9 cellular contexts compared by ENCODE assay signal in genomic region chr10:62732841-62733653, GRCh38.
DNase-seq lines count a peak whose midpoint lies in the region; ATAC-seq and TF ChIP-seq lines count a peak whose summit lies in the region.
"Had no signal": no experiment of that assay in that cellular context is flagged by ENCODE, and none has a peak within 500 bp of the region (broad histone marks: within the 10 kb centered on the region; RNA-seq: fewer than 3 reads in every experiment).

No MANE protein-coding gene starts in this region.

- H3K36me3 Mint-ChIP-seq in progenitor cell of endocrine pancreas (ENCODE audit: insufficient read depth): no peaks in the 10 kb centered on the region

- H3K4me1 Mint-ChIP-seq in progenitor cell of endocrine pancreas (ENCODE audit: low read depth): peaks cover 9% of the 10 kb centered on the region

- H3K9me3 ChIP-seq in right atrium auricular region: no peaks in the 10 kb centered on the region
- no peaks in the 10 kb centered on the region for H3K9me3 ChIP-seq in esophagus squamous epithelium

- no peak overlapping the region for H3K27ac ChIP-seq in right atrium auricular region
- no peak overlapping the region for H3K27ac ChIP-seq in esophagus squamous epithelium

- no peaks in the 10 kb centered on the region for H3K9me3 Mint-ChIP-seq in progenitor cell of endocrine pancreas (ENCODE audit: low read depth)

- 28 to 43% methylated on average over 4 to 5 of the region's 7 CpGs for WGBS in esophagus squamous epithelium, 2 donors

- ATAC-seq in GM21825 (IDR thresholded peaks at IDR 0.05; ENCODE audit: unreplicated experiment): peak; percentile 77

- H3K4me3 ChIP-seq in right atrium auricular region (no peak overlapping the region), esophagus squamous epithelium (no peak overlapping the region)
- H3K4me3 ChIP-seq: lung had no signal

- H3K4me1 ChIP-seq in right atrium auricular region (no peaks in the 10 kb centered on the region), esophagus squamous epithelium (no peaks in the 10 kb centered on the region)

- TF ChIP-seq POLR2A in esophagus squamous epithelium (IDR thresholded peaks at IDR 0.05): no peak

- no peaks in the 10 kb centered on the region for H3K27me3 ChIP-seq in right atrium auricular region
- no peaks in the 10 kb centered on the region for H3K27me3 ChIP-seq in esophagus squamous epithelium

- TF ChIP-seq CTCF in progenitor cell of endocrine pancreas (IDR thresholded peaks at IDR 0.05; ENCODE audit: unreplicated experiment): no peak
- no peak for TF ChIP-seq CTCF in right atrium auricular region (IDR thresholded peaks at IDR 0.05)
- TF ChIP-seq CTCF in esophagus squamous epithelium (IDR thresholded peaks at IDR 0.05): no peak

- H3K27ac Mint-ChIP-seq in progenitor cell of endocrine pancreas: peak overlapping the region; percentile 50

- H3K27me3 Mint-ChIP-seq in progenitor cell of endocrine pancreas: no peaks in the 10 kb centered on the region

- intact Hi-C loops in esophagus squamous epithelium (cut with DNase I): no loop called here

- DNase-seq in GM03348 (ENCODE audit: low spot score) (peak; percentile 52), M059J (ENCODE audit: low read depth) (peak; percentile 94), progenitor cell of endocrine pancreas (ENCODE audit: low spot score, unreplicated experiment) (no peak), NCI-H345 treated with DMSO at 0.1 percent for 48 hours (lab: John Stamatoyannopoulos, UW; ENCODE audit: unreplicated experiment) (no peak), right atrium auricular region (ENCODE audit: low spot score) (no peak), esophagus squamous epithelium (lab: John Stamatoyannopoulos, UW) (no peak)
- DNase-seq in activated T-cell treated with anti-CD3 and anti-CD28 coated beads, Interleukin-2, amount 50 U/mL, for 48 hours: peak; percentile 65 to 71

- H3K4me3 Mint-ChIP-seq in progenitor cell of endocrine pancreas (ENCODE audit: low read depth): no peak overlapping the region

- H3K36me3 ChIP-seq in right atrium auricular region (no peaks in the 10 kb centered on the region), esophagus squamous epithelium (no peaks in the 10 kb centered on the region)

Comparison
In these comparisons a context has a peak if more than half of its experiments do, and no peak if none do; other contexts are left out.
1. DNase-seq: peak in GM03348 (single experiment), M059J (single experiment) and activated T-cell treated with anti-CD3 and anti-CD28 coated beads, Interleukin-2, amount 50 U/mL, for 48 hours (2 of 2); none in progenitor cell of endocrine pancreas (single experiment), NCI-H345 treated with DMSO at 0.1 percent for 48 hours (single experiment), right atrium auricular region (single experiment) and esophagus squamous epithelium (single experiment).